Comparison of ENCODE assay signal across 13 cellular contexts in the genomic region with DNA sequence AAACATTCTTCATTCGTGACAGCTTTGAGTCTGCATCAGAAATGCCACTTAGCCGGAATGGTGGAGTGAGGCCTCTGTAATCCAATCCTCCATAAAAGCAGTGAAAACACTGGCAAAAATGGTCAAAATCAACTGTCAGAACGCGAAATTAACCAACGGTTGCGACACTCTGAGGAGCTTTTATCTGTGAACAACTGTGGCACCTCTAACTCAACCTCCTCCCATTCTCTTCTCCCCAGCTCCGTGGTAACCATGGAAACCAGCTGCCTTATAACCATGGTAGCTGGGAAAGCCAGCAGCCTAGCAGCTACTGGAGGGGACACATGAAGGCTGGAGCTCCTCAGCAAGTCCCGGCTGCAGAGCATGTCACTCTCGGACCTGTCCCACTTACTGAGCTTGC. TPM values are rescaled to one million over a fixed set of nuclear protein-coding genes. Genes with fewer than 3 reads are reported as not detected.
DNase-seq lines count a peak whose midpoint lies in the region; ATAC-seq and TF ChIP-seq lines count a peak whose summit lies in the region.
"Had no signal": no experiment of that assay in that cellular context is flagged by ENCODE, and none has a peak within 500 bp of the region (broad histone marks: within the 10 kb centered on the region; RNA-seq: fewer than 3 reads in every experiment).

No MANE protein-coding gene starts in this region.

- CTCF ChIA-PET in A673 (lab: Charles Lee): no interaction called here
- CTCF ChIA-PET in activated CD4-positive, alpha-beta memory T cell treated with anti-CD3 and anti-CD28 coated beads, Interleukin-2, amount 10 ng/mL, durations not matched to agents 7 days and 5 days (lab: Charles Lee): no interaction called here

- POLR2A ChIA-PET in A673 (lab: Charles Lee; ENCODE audit: low non-redundant PET): no interaction called here
- POLR2A ChIA-PET in activated CD4-positive, alpha-beta memory T cell treated with anti-CD3 and anti-CD28 coated beads, Interleukin-2, amount 10 ng/mL, durations not matched to agents 7 days and 5 days (lab: Charles Lee): no interaction called here

- H3K4me3 Mint-ChIP-seq in activated CD4-positive, alpha-beta memory T cell treated with anti-CD3 and anti-CD28 coated beads, Interleukin-2, amount 10 ng/mL, durations not matched to agents 7 days and 5 days: no peak overlapping the region
- H3K4me3 Mint-ChIP-seq: activated T-helper 1 cell treated with anti-CD3 and anti-CD28 coated beads, Interleukin-12 subunit alpha, Interleukin-12 subunit beta, Interleukin-2, Interleukin-4 antibody, amounts not matched to agents 30 ng/mL and 10 ng/mL and 1 ng/mL, durations not matched to agents 14 hours and 24 hours and 36 hours had no signal

- DNase-seq in A673 (ENCODE audit: low spot score) (peak; percentile 23), MV-4-11 (lab: John Stamatoyannopoulos, UW) (peak; percentile 87), dorsolateral prefrontal cortex (peak in 4 of 10 donors; percentile 52 to 67 (median 60)), medulla oblongata (ENCODE audit: extremely low spot score) (peak; percentile 71)
- DNase-seq in activated CD4-positive, alpha-beta memory T cell treated with anti-CD3 and anti-CD28 coated beads, Interleukin-2, amount 10 ng/mL, durations not matched to agents 7 days and 5 days: no peak
- DNase-seq: activated CD4-positive, alpha-beta T cell treated with anti-CD3 and anti-CD28 coated beads for 1 hour; islet precursor cell had no signal

- H3K27me3 ChIP-seq in A673 (replicated peaks; ENCODE audit: insufficient read depth, low read depth, low read length, poor library complexity) (no peaks in the 10 kb centered on the region), dorsolateral prefrontal cortex (no peaks in the 10 kb centered on the region)
- H3K27me3 ChIP-seq: vagina had no signal

- H3K27ac ChIP-seq in A673 (ENCODE audit: low read depth, low read length, poor library complexity, severe bottlenecking) (no peak overlapping the region), dorsolateral prefrontal cortex (peak overlapping the region in 32 of 59 donors; percentile 1 to 78 (median 42))
- H3K27ac ChIP-seq: KMS-11, vagina had no signal

- peaks cover 11% of the 10 kb centered on the region for H3K9me3 Mint-ChIP-seq in activated CD4-positive, alpha-beta memory T cell treated with anti-CD3 and anti-CD28 coated beads, Interleukin-2, amount 10 ng/mL, durations not matched to agents 7 days and 5 days

- intact Hi-C loops in A673 (cut with micrococcal nuclease; ENCODE audit: unreplicated experiment) (no loop called here), dorsolateral prefrontal cortex (cut with DNase I) (no loop called here)

- no peak for TF ChIP-seq CTCF in A673 (conservative IDR thresholded peaks at IDR 0.05; ENCODE audit: low read depth, low read length)
- no peak for TF ChIP-seq CTCF in dorsolateral prefrontal cortex (IDR thresholded peaks at IDR 0.05 in 54 of 56, conservative IDR thresholded peaks at IDR 0.05 in 2 of 56; ENCODE audit: low read depth in 1 of 56, partially characterized antibody in 56 of 56)

- H3K4me1 Mint-ChIP-seq in activated CD4-positive, alpha-beta memory T cell treated with anti-CD3 and anti-CD28 coated beads, Interleukin-2, amount 10 ng/mL, durations not matched to agents 7 days and 5 days: peaks cover 3% of the 10 kb centered on the region

- peaks cover 15% of the 10 kb centered on the region for H3K4me1 ChIP-seq in A673 (ENCODE audit: insufficient read depth, low read length, poor library complexity, severe bottlenecking)

- peaks cover 7% of the 10 kb centered on the region for H3K36me3 ChIP-seq in A673 (ENCODE audit: insufficient read depth, low read length, poor library complexity, severe bottlenecking)
- H3K36me3 ChIP-seq: vagina had no signal

- H3K4me3 ChIP-seq in A673 (ENCODE audit: low read depth, low read length, poor library complexity, severe bottlenecking) (no peak overlapping the region), dorsolateral prefrontal cortex (peak overlapping the region in 4 of 59 donors; percentile 5 to 24 (median 12))
- H3K4me3 ChIP-seq: vagina had no signal

- H3K27me3 Mint-ChIP-seq in activated CD4-positive, alpha-beta memory T cell treated with anti-CD3 and anti-CD28 coated beads, Interleukin-2, amount 10 ng/mL, durations not matched to agents 7 days and 5 days: no peaks in the 10 kb centered on the region

- no peaks in the 10 kb centered on the region for H3K9me3 ChIP-seq in A673 (ENCODE audit: low read depth, low read length, poor library complexity, severe bottlenecking)

- H3K27ac Mint-ChIP-seq in activated CD4-positive, alpha-beta memory T cell treated with anti-CD3 and anti-CD28 coated beads, Interleukin-2, amount 10 ng/mL, durations not matched to agents 7 days and 5 days: no peak overlapping the region
- H3K27ac Mint-ChIP-seq: activated T-helper 1 cell treated with anti-CD3 and anti-CD28 coated beads, Interleukin-12 subunit alpha, Interleukin-12 subunit beta, Interleukin-2, Interleukin-4 antibody, amounts not matched to agents 30 ng/mL and 10 ng/mL and 1 ng/mL, durations not matched to agents 14 hours and 24 hours and 36 hours had no signal

- no peak for ATAC-seq in SK-N-SH treated with all-trans-retinoic acid at 6 μM for 48 hours
- ATAC-seq in GM19463 (IDR thresholded peaks at IDR 0.05; ENCODE audit: unreplicated experiment): no peak
- ATAC-seq in HG03457 (IDR thresholded peaks at IDR 0.05; ENCODE audit: unreplicated experiment): no peak

- H3K36me3 Mint-ChIP-seq in activated CD4-positive, alpha-beta memory T cell treated with anti-CD3 and anti-CD28 coated beads, Interleukin-2, amount 10 ng/mL, durations not matched to agents 7 days and 5 days (ENCODE audit: low read depth): peaks cover 56% of the 10 kb centered on the region

- no TSS peak for BruUV-seq in A673 (replicated peaks; lab: Mats Ljungman, UMichigan)

TF ChIP-seq in SK-N-SH treated with all-trans-retinoic acid at 6 μM for 48 hours, 23 proteins besides CTCF, POLR2A, EP300 and RAD21:
- TF ChIP-seq GLIS3 (CRISPR knock-in tag; IDR thresholded peaks at IDR 0.05) (no peak), ESRRG (CRISPR knock-in tag; IDR thresholded peaks at IDR 0.05) (no peak), RARB (CRISPR knock-in tag; IDR thresholded peaks at IDR 0.05) (no peak), TCF4 (CRISPR knock-in tag; IDR thresholded peaks at IDR 0.05; ENCODE audit: borderline replicate concordance) (no peak), SNAI2 (CRISPR knock-in tag; IDR thresholded peaks at IDR 0.05) (no peak), ZNF70 (CRISPR knock-in tag; IDR thresholded peaks at IDR 0.05) (no peak)
- TF ChIP-seq, protein P1, sequence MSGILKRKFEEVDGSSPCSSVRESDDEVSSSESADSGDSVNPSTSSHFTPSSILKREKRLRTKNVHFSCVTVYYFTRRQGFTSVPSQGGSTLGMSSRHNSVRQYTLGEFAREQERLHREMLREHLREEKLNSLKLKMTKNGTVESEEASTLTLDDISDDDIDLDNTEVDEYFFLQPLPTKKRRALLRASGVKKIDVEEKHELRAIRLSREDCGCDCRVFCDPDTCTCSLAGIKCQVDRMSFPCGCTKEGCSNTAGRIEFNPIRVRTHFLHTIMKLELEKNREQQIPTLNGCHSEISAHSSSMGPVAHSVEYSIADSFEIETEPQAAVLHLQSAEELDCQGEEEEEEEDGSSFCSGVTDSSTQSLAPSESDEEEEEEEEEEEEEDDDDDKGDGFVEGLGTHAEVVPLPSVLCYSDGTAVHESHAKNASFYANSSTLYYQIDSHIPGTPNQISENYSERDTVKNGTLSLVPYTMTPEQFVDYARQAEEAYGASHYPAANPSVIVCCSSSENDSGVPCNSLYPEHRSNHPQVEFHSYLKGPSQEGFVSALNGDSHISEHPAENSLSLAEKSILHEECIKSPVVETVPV (CRISPR knock-in tag; IDR thresholded peaks at IDR 0.05): no peak

RNA-seq across cellular contexts. Expression of a gene that starts 20.3 kb away (rescaled TPM):
- 62.0 and 68.2 TPM in 2 replicates for total RNA-seq in A673 (2021)
- 100 to 1,000 TPM in 119 of 120 experiments, 10 to 100 TPM in 1; 90.2 to 214 (median 158) TPM for total RNA-seq in dorsolateral prefrontal cortex
- total RNA-seq in activated CD4-positive, alpha-beta memory T cell treated with anti-CD3 and anti-CD28 coated beads, Interleukin-2, amount 10 ng/mL, durations not matched to agents 7 days and 5 days: 10 to 100 TPM; 50.5 to 51.1 TPM

RNA-seq across cellular contexts. Expression of a gene that starts 35.4 kb away (rescaled TPM):
- 101 and 105 TPM in 2 replicates for total RNA-seq in A673 (2021)
- total RNA-seq in dorsolateral prefrontal cortex: 10 to 100 TPM; 49.1 to 90.5 (median 68.9) TPM
- 10 to 100 TPM; 38.2 to 39.2 TPM for total RNA-seq in activated CD4-positive, alpha-beta memory T cell treated with anti-CD3 and anti-CD28 coated beads, Interleukin-2, amount 10 ng/mL, durations not matched to agents 7 days and 5 days
